20 cellular contexts compared by ENCODE assay signal in the genomic region with DNA sequence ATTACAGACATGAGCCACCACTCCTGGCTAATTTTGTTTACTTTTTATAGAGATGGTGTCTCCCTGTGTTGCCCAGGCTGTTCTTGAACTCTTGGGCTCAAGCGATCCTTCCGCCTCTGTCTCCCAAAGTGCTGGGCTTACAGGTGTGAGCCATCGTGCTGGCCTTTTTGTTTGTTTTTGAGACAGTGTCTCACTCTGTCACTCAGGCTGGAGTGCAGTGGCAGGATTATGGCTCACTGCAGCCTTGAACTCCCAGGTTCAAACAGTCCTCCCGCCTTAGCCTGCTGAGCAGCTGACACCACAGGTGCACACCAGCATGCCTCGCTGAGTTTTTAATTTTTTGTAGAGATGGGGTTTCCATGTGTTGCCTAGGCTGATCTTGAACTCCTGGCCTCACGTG.
A peak's percentile ranks its signal among the peaks of the same experiment; 100 is the strongest.
DNase-seq lines count a peak whose midpoint lies in the region; ATAC-seq and TF ChIP-seq lines count a peak whose summit lies in the region.
"Had no signal": no experiment of that assay in that cellular context is flagged by ENCODE, and none has a peak within 500 bp of the region (broad histone marks: within the 10 kb centered on the region; RNA-seq: fewer than 3 reads in every experiment).

No MANE protein-coding gene starts in this region.

- H3K27ac ChIP-seq in WERI-Rb-1 (peak overlapping the region; percentile 99), tibial artery (peak overlapping the region; percentile 29 to 66)
- H3K27ac ChIP-seq: C4-2B, HL-60, SJSA1 had no signal

- H3K4me3 ChIP-seq in WERI-Rb-1 (ENCODE audit: low read depth, low read length) (no peak overlapping the region), tibial artery (no peak overlapping the region)
- H3K4me3 ChIP-seq: MG63, SJSA1 had no signal

- peaks cover 26% of the 10 kb centered on the region for H3K36me3 Mint-ChIP-seq in stimulated activated naive CD8-positive, alpha-beta T cell treated with anti-CD3 and anti-CD28 coated beads, Interleukin-15, Interleukin-2, amounts not matched to agents 100 ng/mL and 50 ng/mL, for 24 hours (ENCODE audit: low read depth)

- no peaks in the 10 kb centered on the region for H3K27me3 Mint-ChIP-seq in stimulated activated naive CD8-positive, alpha-beta T cell treated with anti-CD3 and anti-CD28 coated beads, Interleukin-15, Interleukin-2, amounts not matched to agents 100 ng/mL and 50 ng/mL, for 24 hours
- H3K27me3 Mint-ChIP-seq: IgD-negative memory B cell had no signal

- TF ChIP-seq CTCF in WERI-Rb-1 (IDR thresholded peaks at IDR 0.05; ENCODE audit: low read depth, low read length) (no peak), tibial artery (IDR thresholded peaks at IDR 0.05) (no peak)

- H3K4me1 ChIP-seq in tibial artery, result peaks cover 0 to 97% (median 43%) of the 10 kb centered on the region in 4 donors

- H3K4me1 Mint-ChIP-seq in stimulated activated naive CD8-positive, alpha-beta T cell treated with anti-CD3 and anti-CD28 coated beads, Interleukin-15, Interleukin-2, amounts not matched to agents 100 ng/mL and 50 ng/mL, for 24 hours (ENCODE audit: low read depth), result peaks cover 55% of the 10 kb centered on the region

- H3K36me3 ChIP-seq in WERI-Rb-1 (peaks cover 2% of the 10 kb centered on the region), tibial artery (peaks cover 3 to 14% (median 9%) of the 10 kb centered on the region in 3 donors)
- H3K36me3 ChIP-seq: MG63, SJSA1 had no signal

- peak overlapping the region; percentile 27 for H3K4me3 Mint-ChIP-seq in stimulated activated naive CD8-positive, alpha-beta T cell treated with anti-CD3 and anti-CD28 coated beads, Interleukin-15, Interleukin-2, amounts not matched to agents 100 ng/mL and 50 ng/mL, for 24 hours
- H3K4me3 Mint-ChIP-seq: HFFc6 had no signal

- no peak for ATAC-seq in stimulated activated naive CD8-positive, alpha-beta T cell treated with anti-CD3 and anti-CD28 coated beads, Interleukin-15, Interleukin-2, amounts not matched to agents 100 U/mL and 50 U/mL, for 24 hours
- ATAC-seq in HG02870 (IDR thresholded peaks at IDR 0.05; ENCODE audit: unreplicated experiment), result no peak

- no peaks in the 10 kb centered on the region for H3K9me3 Mint-ChIP-seq in stimulated activated naive CD8-positive, alpha-beta T cell treated with anti-CD3 and anti-CD28 coated beads, Interleukin-15, Interleukin-2, amounts not matched to agents 100 ng/mL and 50 ng/mL, for 24 hours
- H3K9me3 Mint-ChIP-seq: HFFc6, IgD-negative memory B cell had no signal

- DNase-seq in stimulated activated naive CD8-positive, alpha-beta T cell treated with anti-CD3 and anti-CD28 coated beads, Interleukin-15, Interleukin-2, amounts not matched to agents 100 U/mL and 50 U/mL, for 24 hours, result no peak
- DNase-seq in NCI-H524 (lab: John Stamatoyannopoulos, UW), result peak; percentile 30 to 73
- DNase-seq in WERI-Rb-1, result peak; percentile 79
- no peak for DNase-seq in tibial artery
- DNase-seq in effector CD4-positive, alpha-beta T cell, result no peak
- no peak for DNase-seq in stimulated activated naive CD4-positive, alpha-beta T cell treated with Interleukin-2 at 50 U/mL for 16 hours (lab: John Stamatoyannopoulos, UW)
- DNase-seq: HFFc6, Kasumi-1, MG63, NCI-H1048, NCI-H1930, NCI-H446, NCI-H774, SW 1271 had no signal

- peak overlapping the region; percentile 34 for H3K27ac Mint-ChIP-seq in stimulated activated naive CD8-positive, alpha-beta T cell treated with anti-CD3 and anti-CD28 coated beads, Interleukin-15, Interleukin-2, amounts not matched to agents 100 ng/mL and 50 ng/mL, for 24 hours
- H3K27ac Mint-ChIP-seq: HFFc6, IgD-negative memory B cell had no signal

- H3K9me3 ChIP-seq in WERI-Rb-1 (ENCODE audit: severe bottlenecking) (no peaks in the 10 kb centered on the region), tibial artery (no peaks in the 10 kb centered on the region)
- H3K9me3 ChIP-seq: MG63, SJSA1 had no signal

- H3K27me3 ChIP-seq in WERI-Rb-1 (ENCODE audit: insufficient read depth, low read depth, severe bottlenecking) (no peaks in the 10 kb centered on the region), tibial artery (no peaks in the 10 kb centered on the region)
- H3K27me3 ChIP-seq: MG63, SJSA1 had no signal

- intact Hi-C loops in tibial artery (cut with DNase I; ENCODE audit: low total_unique reads), result no loop called here

Comparison
In these comparisons a context has a peak if more than half of its experiments do, and no peak if none do; other contexts are left out.
1. DNase-seq: peak in NCI-H524 (2 of 2) and WERI-Rb-1 (single experiment); none in stimulated activated naive CD8-positive, alpha-beta T cell treated with anti-CD3 and anti-CD28 coated beads, Interleukin-15, Interleukin-2, amounts not matched to agents 100 U/mL and 50 U/mL, for 24 hours (single experiment), tibial artery (0 of 2), effector CD4-positive, alpha-beta T cell (single experiment) and stimulated activated naive CD4-positive, alpha-beta T cell treated with Interleukin-2 at 50 U/mL for 16 hours (single experiment).